In genomic region chr7:41987-42386, GRCh38 we compare ENCODE assay signal across 22 cellular contexts.
A peak's percentile ranks its signal among the peaks of the same experiment; 100 is the strongest.
DNase-seq lines count a peak whose midpoint lies in the region; ATAC-seq and TF ChIP-seq lines count a peak whose summit lies in the region.
"Had no signal": no experiment of that assay in that cellular context is flagged by ENCODE, and none has a peak within 500 bp of the region (broad histone marks: within the 10 kb centered on the region; RNA-seq: fewer than 3 reads in every experiment).

No MANE protein-coding gene starts in this region.

- TF ChIP-seq CTCF in HEK293 (tag by site-specific recombination; IDR thresholded peaks at IDR 0.05) = no peak

- DNase-seq in activated CD4-positive, alpha-beta memory T cell treated with anti-CD3 and anti-CD28 coated beads for 36 hours = peak; percentile 3
- DNase-seq in right cardiac atrium (peak in 2 of 3 donors; percentile 6 to 11), stromal cell of bone marrow (ENCODE audit: low read depth) (peak; percentile 25), AML-193 (lab: John Stamatoyannopoulos, UW) (no peak), COLO668 (lab: John Stamatoyannopoulos, UW; ENCODE audit: unreplicated experiment) (no peak)
- no peak for DNase-seq in stimulated activated naive CD4-positive, alpha-beta T cell (lab: John Stamatoyannopoulos, UW)
- DNase-seq: activated CD4-positive, alpha-beta T cell treated with anti-CD3 and anti-CD28 coated beads for 4 hours; activated CD8-positive, alpha-beta memory T cell treated with anti-CD3 and anti-CD28 coated beads, Interleukin-2, amount 50 U/mL, for 48 hours; effector CD4-positive, alpha-beta T cell; GF-D8; HCEC 1CT; KBM-7; naive thymus-derived CD8-positive, alpha-beta T cell; NCI-H1694 treated with DMSO at 0.1 percent for 48 hours; T-helper 17 cell had no signal

- no peak for ATAC-seq in right cardiac atrium
- ATAC-seq: naive thymus-derived CD8-positive, alpha-beta T cell; pancreas; T-helper 17 cell had no signal

- H3K9me3 Mint-ChIP-seq in activated CD4-positive, alpha-beta memory T cell treated with anti-CD3 and anti-CD28 coated beads for 36 hours = no peaks in the 10 kb centered on the region
- H3K9me3 Mint-ChIP-seq: activated T-helper 2 cell treated with anti-CD3 and anti-CD28 coated beads, Interferon-gamma antibody, Interleukin-2, Interleukin-4, amounts not matched to agents 10 μg/mL and 5 μg/mL and 100 μg/mL, durations not matched to agents 14 hours and 24 hours and 36 hours; naive thymus-derived CD8-positive, alpha-beta T cell had no signal

- CTCF ChIA-PET in HEK293 (lab: Yijun Ruan, JAX) = no interaction called here
- CTCF ChIA-PET in activated CD4-positive, alpha-beta memory T cell treated with anti-CD3 and anti-CD28 coated beads for 36 hours (lab: Charles Lee) = no interaction called here

- POLR2A ChIA-PET in HEK293 (lab: Yijun Ruan, JAX) = no interaction called here
- POLR2A ChIA-PET in activated CD4-positive, alpha-beta memory T cell treated with anti-CD3 and anti-CD28 coated beads for 36 hours (lab: Charles Lee) = no interaction called here

- no peak overlapping the region for H3K4me3 ChIP-seq in HEK293 (ENCODE audit: low read depth, low read length)
- no peak overlapping the region for H3K4me3 ChIP-seq in right cardiac atrium (ENCODE audit: low read length)
- H3K4me3 ChIP-seq: pancreas, sigmoid colon, uterus had no signal

- H3K36me3 Mint-ChIP-seq in activated CD4-positive, alpha-beta memory T cell treated with anti-CD3 and anti-CD28 coated beads for 36 hours = no peaks in the 10 kb centered on the region
- H3K36me3 Mint-ChIP-seq: activated naive CD8-positive, alpha-beta T cell; CD8-positive, alpha-beta memory T cell; naive thymus-derived CD8-positive, alpha-beta T cell had no signal

- no peak overlapping the region for H3K4me3 Mint-ChIP-seq in activated CD4-positive, alpha-beta memory T cell treated with anti-CD3 and anti-CD28 coated beads for 36 hours
- H3K4me3 Mint-ChIP-seq: activated naive CD8-positive, alpha-beta T cell; CD8-positive, alpha-beta memory T cell; naive thymus-derived CD8-positive, alpha-beta T cell; T-helper 17 cell had no signal

- H3K9me3 ChIP-seq in HEK293 (ENCODE audit: control insufficient read depth, insufficient read depth, low read depth, low read length) (no peaks in the 10 kb centered on the region), right cardiac atrium (ENCODE audit: control insufficient read depth, low read length) (no peaks in the 10 kb centered on the region)
- H3K9me3 ChIP-seq: pancreas, sigmoid colon, uterus had no signal

- H3K27ac Mint-ChIP-seq in activated CD4-positive, alpha-beta memory T cell treated with anti-CD3 and anti-CD28 coated beads for 36 hours = no peak overlapping the region
- H3K27ac Mint-ChIP-seq: activated naive CD8-positive, alpha-beta T cell; activated T-helper 2 cell treated with anti-CD3 and anti-CD28 coated beads, Interferon-gamma antibody, Interleukin-2, Interleukin-4, amounts not matched to agents 10 μg/mL and 5 μg/mL and 100 μg/mL, durations not matched to agents 14 hours and 24 hours and 36 hours; CD8-positive, alpha-beta memory T cell; naive thymus-derived CD8-positive, alpha-beta T cell; T-helper 17 cell had no signal

- no peaks in the 10 kb centered on the region for H3K27me3 ChIP-seq in right cardiac atrium (ENCODE audit: control insufficient read depth, insufficient read depth)
- H3K27me3 ChIP-seq: pancreas, uterus had no signal

- H3K27ac ChIP-seq in HEK293 (ENCODE audit: extremely low read depth, low read depth, low read length) (no peak overlapping the region), right cardiac atrium (ENCODE audit: low read length) (no peak overlapping the region)
- H3K27ac ChIP-seq: pancreas, sigmoid colon, uterus had no signal

- H3K36me3 ChIP-seq in HEK293 (ENCODE audit: control insufficient read depth in 2 of 2, insufficient read depth in 1 of 2, low read length in 2 of 2) = no peaks in the 10 kb centered on the region
- H3K36me3 ChIP-seq: pancreas, sigmoid colon, uterus had no signal

- no peaks in the 10 kb centered on the region for H3K4me1 Mint-ChIP-seq in activated CD4-positive, alpha-beta memory T cell treated with anti-CD3 and anti-CD28 coated beads for 36 hours (ENCODE audit: low read depth)
- H3K4me1 Mint-ChIP-seq: CD8-positive, alpha-beta memory T cell; naive thymus-derived CD8-positive, alpha-beta T cell had no signal

- intact Hi-C loops in activated CD4-positive, alpha-beta memory T cell treated with anti-CD3 and anti-CD28 coated beads for 36 hours (cut with micrococcal nuclease) = no loop called here
- intact Hi-C loops in right cardiac atrium (cut with DNase I) = no loop called here

- H3K27me3 Mint-ChIP-seq in activated CD4-positive, alpha-beta memory T cell treated with anti-CD3 and anti-CD28 coated beads for 36 hours = peaks cover 25% of the 10 kb centered on the region

- WGBS in right cardiac atrium = 68% methylated on average over 7 of the region's 7 CpGs

- no peaks in the 10 kb centered on the region for H3K4me1 ChIP-seq in HEK293 (ENCODE audit: control insufficient read depth, insufficient read depth, low read length)
- no peaks in the 10 kb centered on the region for H3K4me1 ChIP-seq in right cardiac atrium (ENCODE audit: control insufficient read depth, insufficient read depth, low read length)
- H3K4me1 ChIP-seq: pancreas, sigmoid colon, uterus had no signal

TF ChIP-seq in HEK293, 187 proteins besides CTCF, POLR2A, EP300 and RAD21:
- TF ChIP-seq KLF9 (tag by site-specific recombination; IDR thresholded peaks at IDR 0.05; ENCODE audit: low read depth) = no peak
- peak; percentile 89 for TF ChIP-seq EGR2 (tag by site-specific recombination; IDR thresholded peaks at IDR 0.05; ENCODE audit: low read depth)
- TF ChIP-seq ZFHX2 (tag by site-specific recombination; conservative IDR thresholded peaks at IDR 0.05) = peak; percentile 67
- peak; percentile 38 for TF ChIP-seq KLF1 (tag by site-specific recombination; IDR thresholded peaks at IDR 0.05)
- TF ChIP-seq GLI4 (tag by site-specific recombination; IDR thresholded peaks at IDR 0.05) = no peak

Comparison
In these comparisons a context has a peak if more than half of its experiments do, and no peak if none do; other contexts are left out.
1. DNase-seq: peak in activated CD4-positive, alpha-beta memory T cell treated with anti-CD3 and anti-CD28 coated beads for 36 hours (single experiment), right cardiac atrium (2 of 3) and stromal cell of bone marrow (single experiment); none in stimulated activated naive CD4-positive, alpha-beta T cell (0 of 6), AML-193 (0 of 2) and COLO668 (single experiment).